In genomic region chr20:35771689-35772562, GRCh38 we compare ENCODE assay signal across 1 cellular context.
TF ChIP-seq lines count a peak whose summit lies in the region.

PHF20 (plus strand) TSS chr20:35772015; CDS start chr20:35801523, 29,508 bp downstream.

TF ChIP-seq in GM12878, 131 proteins besides CTCF, POLR2A, EP300 and RAD21 (continued from another document and continues in another):
- TF ChIP-seq ZNF592 (IDR thresholded peaks at IDR 0.05) (no peak), RB1 (IDR thresholded peaks at IDR 0.05; ENCODE audit: borderline replicate concordance) (no peak; the same call in 1 of the 2 replicates), USF1 (IDR thresholded peaks at IDR 0.05; ENCODE audit: borderline replicate concordance, extremely low read length, insufficient read depth, low read depth, low read length) (peak; percentile 96), POLR2AphosphoS2 (IDR thresholded peaks at IDR 0.05; ENCODE audit: low read depth, low read length) (peak; percentile 19; the same call in 1 of the 2 replicates), MLLT1 (IDR thresholded peaks at IDR 0.05) (peak; percentile 88), ZNF622 (IDR thresholded peaks at IDR 0.05) (no peak), EGR1 (IDR thresholded peaks at IDR 0.05; ENCODE audit: borderline replicate concordance in 1 of 2, low read depth in 2 of 2, low read length in 2 of 2) (no peak), ETV6 (conservative IDR thresholded peaks at IDR 0.05 in 1 of 2, IDR thresholded peaks at IDR 0.05 in 1 of 2; ENCODE audit: borderline replicate concordance in 1 of 2, low read depth in 1 of 2) (no peak), SMAD5 (IDR thresholded peaks at IDR 0.05; ENCODE audit: low read depth) (no peak), ZNF274 (IDR thresholded peaks at IDR 0.05; ENCODE audit: insufficient read depth, insufficient read length) (no peak), SREBF2 (IDR thresholded peaks at IDR 0.05; ENCODE audit: low read length) (no peak), KAT2A (conservative IDR thresholded peaks at IDR 0.05; ENCODE audit: control insufficient read depth, low read depth, low read length) (no peak), FOXM1 (IDR thresholded peaks at IDR 0.05; ENCODE audit: low read depth, low read length) (no peak), HDAC6 (IDR thresholded peaks at IDR 0.05; ENCODE audit: unreplicated experiment) (no peak), SP1 (IDR thresholded peaks at IDR 0.05; ENCODE audit: low read depth, low read length) (peak; percentile 94), NR2C2 (IDR thresholded peaks at IDR 0.05; ENCODE audit: borderline replicate concordance, control insufficient read depth, insufficient read length, low read depth) (no peak), CREB1 (IDR thresholded peaks at IDR 0.05; ENCODE audit: low read depth) (peak; percentile 96), RELA (IDR thresholded peaks at IDR 0.05; ENCODE audit: borderline replicate concordance, partially characterized antibody) (peak; percentile 71), MXI1 (IDR thresholded peaks at IDR 0.05; ENCODE audit: low read depth, low read length) (peak; percentile 47; the same call in 1 of the 2 replicates), TCF3 (IDR thresholded peaks at IDR 0.05; ENCODE audit: borderline replicate concordance, insufficient read depth, low read depth, low read length) (0 out of 2 replicates have a peak, but pooled peaks have one; percentile 14), SIX5 (IDR thresholded peaks at IDR 0.05; ENCODE audit: low read depth, low read length, severe bottlenecking) (no peak), SMAD1 (IDR thresholded peaks at IDR 0.05; ENCODE audit: low read depth, partially characterized antibody) (no peak), NR2C1 (IDR thresholded peaks at IDR 0.05) (peak; percentile 14; the same call in 1 of the 2 replicates), STAT3 (IDR thresholded peaks at IDR 0.05; ENCODE audit: low read depth, low read length) (no peak), MYB (IDR thresholded peaks at IDR 0.05; ENCODE audit: borderline replicate concordance, low read depth, low read length) (no peak), GABPA (IDR thresholded peaks at IDR 0.05; ENCODE audit: low read depth) (no peak), TCF7 (IDR thresholded peaks at IDR 0.05; ENCODE audit: borderline replicate concordance) (no peak), HDAC2 (IDR thresholded peaks at IDR 0.05) (no peak), SKIL (IDR thresholded peaks at IDR 0.05; ENCODE audit: low read depth, poor library complexity, severe bottlenecking) (no peak), SIN3A (IDR thresholded peaks at IDR 0.05; ENCODE audit: low read depth, low read length) (0 out of 2 replicates have a peak, but pooled peaks have one; percentile 34), KDM1A (IDR thresholded peaks at IDR 0.05; ENCODE audit: borderline replicate concordance) (no peak), CHD1 (IDR thresholded peaks at IDR 0.05; ENCODE audit: low read depth, low read length) (no peak), POU2F2 (IDR thresholded peaks at IDR 0.05; ENCODE audit: borderline replicate concordance, low read depth, low read length) (no peak), ZNF384 (IDR thresholded peaks at IDR 0.05; ENCODE audit: borderline replicate concordance, low read depth, low read length) (no peak), WRNIP1 (IDR thresholded peaks at IDR 0.05; ENCODE audit: borderline replicate concordance, low read depth, low read length) (no peak), PKNOX1 (IDR thresholded peaks at IDR 0.05) (peak; percentile 97), CREM (IDR thresholded peaks at IDR 0.05; ENCODE audit: low read depth) (peak; percentile 90), EZH2 (IDR thresholded peaks at IDR 0.05; ENCODE audit: borderline replicate concordance, control insufficient read depth, low read depth, low read length) (no peak), ATF2 (IDR thresholded peaks at IDR 0.05; ENCODE audit: low read length) (no peak), ZNF24 (IDR thresholded peaks at IDR 0.05) (no peak), IRF5 (IDR thresholded peaks at IDR 0.05; ENCODE audit: borderline replicate concordance) (no peak), HDGF (IDR thresholded peaks at IDR 0.05) (peak; percentile 98), GATAD2B (conservative IDR thresholded peaks at IDR 0.05; ENCODE audit: low read depth) (peak; percentile 72; the same call in 1 of the 2 replicates), PAX8 (IDR thresholded peaks at IDR 0.05) (no peak), ESRRA (IDR thresholded peaks at IDR 0.05; ENCODE audit: low read length) (no peak), MEF2B (IDR thresholded peaks at IDR 0.05; ENCODE audit: partially characterized antibody, poor library complexity, severe bottlenecking) (no peak), BMI1 (IDR thresholded peaks at IDR 0.05; ENCODE audit: borderline replicate concordance) (peak; percentile 73; the same call in 1 of the 2 replicates), RBBP5 (conservative IDR thresholded peaks at IDR 0.05) (no peak), ZSCAN29 (IDR thresholded peaks at IDR 0.05) (0 out of 2 replicates have a peak, but pooled peaks have one; percentile 70), NRF1 (conservative IDR thresholded peaks at IDR 0.05; ENCODE audit: low read depth, low read length) (peak; percentile 62), PAX5 (IDR thresholded peaks at IDR 0.05; ENCODE audit: borderline replicate concordance, low read depth, low read length) (no peak; the same call in 1 of the 2 replicates), JUND (IDR thresholded peaks at IDR 0.05; ENCODE audit: low read depth, low read length) (no peak), ZBTB4 (CRISPR knock-in tag; IDR thresholded peaks at IDR 0.05) (no peak), EED (IDR thresholded peaks at IDR 0.05; ENCODE audit: low read depth) (no peak), TBL1XR1 (IDR thresholded peaks at IDR 0.05; ENCODE audit: low read depth, low read length) (no peak), RUNX3 (IDR thresholded peaks at IDR 0.05; ENCODE audit: low read length) (peak; percentile 45), POLR2AphosphoS5 (IDR thresholded peaks at IDR 0.05; ENCODE audit: low read length) (peak; percentile 81; the same call in 1 of the 2 replicates), FOXK2 (IDR thresholded peaks at IDR 0.05) (no peak)
